ENCODE assay signal across 26 cellular contexts in genomic region chr21:25955646-25956045, GRCh38.
"Had no signal": no experiment of that assay in that cellular context is flagged by ENCODE, and none has a peak within 500 bp of the region (broad histone marks: within the 10 kb centered on the region; RNA-seq: fewer than 3 reads in every experiment).

No MANE protein-coding gene starts in this region.

- H3K27me3 ChIP-seq: gastrocnemius medialis, heart left ventricle, hepatocyte, left lung, neural progenitor cell, right atrium auricular region, sigmoid colon, tibial nerve, upper lobe of left lung had no signal

- H3K4me3 ChIP-seq: gastrocnemius medialis, heart left ventricle, hepatocyte, left lung, mucosa of descending colon, neural progenitor cell, prostate gland, right atrium auricular region, sigmoid colon, thoracic aorta, tibial nerve, upper lobe of left lung had no signal

- H3K27ac Mint-ChIP-seq: mesothelial cell of epicardium; natural killer cell treated with Interleukin-12 subunit alpha and Interleukin-12 subunit beta and Interleukin-15 and Interleukin-18, amount 100 ng/mL, for 72 hours; neural progenitor cell; stimulated activated naive B cell treated with anti-CD40 and anti-IgM and Interleukin-4, amounts not matched to agents 10 μg/mL and 1 μg/mL and 100 μg/mL, for 72 hours; stimulated activated naive CD8-positive, alpha-beta T cell treated with anti-CD3 and anti-CD28 coated beads, Interleukin-15, Interleukin-2, amounts not matched to agents 100 ng/mL and 50 ng/mL, for 24 hours had no signal

- H3K36me3 ChIP-seq: gastrocnemius medialis, prostate gland, thoracic aorta had no signal

- H3K36me3 Mint-ChIP-seq: natural killer cell treated with Interleukin-12 subunit alpha and Interleukin-12 subunit beta and Interleukin-15 and Interleukin-18, amount 100 ng/mL, for 72 hours had no signal

- DNase-seq: cortex of kidney; foreskin fibroblast; gastrocnemius medialis; heart left ventricle; left cardiac atrium; left lung; mesenchymal stem cell; mucosa of descending colon; naive B cell; nucleus accumbens; sigmoid colon; stimulated activated CD4-positive, alpha-beta T cell treated with anti-CD3 and anti-CD28 coated beads, Interleukin-15, amount 100 ng/mL, for 24 hours; stimulated activated CD4-positive, alpha-beta T cell treated with anti-CD3 and anti-CD28 coated beads, Interleukin-2, amount 100 ng/mL, for 48 hours; stimulated activated naive B cell treated with anti-CD40 and anti-IgM and Interleukin-4, amounts not matched to agents 10 μg/mL and 1 μg/mL and 100 μg/mL, for 72 hours; upper lobe of left lung had no signal

- H3K9me3 Mint-ChIP-seq: mesothelial cell of epicardium; naive B cell; natural killer cell treated with Interleukin-12 subunit alpha and Interleukin-12 subunit beta and Interleukin-15 and Interleukin-18, amount 100 ng/mL, for 72 hours; neural progenitor cell; stimulated activated naive B cell treated with anti-CD40 and anti-IgM and Interleukin-4, amounts not matched to agents 10 μg/mL and 1 μg/mL and 100 μg/mL, for 72 hours; stimulated activated naive CD8-positive, alpha-beta T cell treated with anti-CD3 and anti-CD28 coated beads, Interleukin-15, Interleukin-2, amounts not matched to agents 100 ng/mL and 50 ng/mL, for 24 hours had no signal

- H3K27me3 Mint-ChIP-seq: naive B cell; natural killer cell treated with Interleukin-12 subunit alpha and Interleukin-12 subunit beta and Interleukin-15 and Interleukin-18, amount 100 ng/mL, for 72 hours; stimulated activated naive B cell treated with anti-CD40 and anti-IgM and Interleukin-4, amounts not matched to agents 10 μg/mL and 1 μg/mL and 100 μg/mL, for 72 hours; stimulated activated naive CD8-positive, alpha-beta T cell treated with anti-CD3 and anti-CD28 coated beads, Interleukin-15, Interleukin-2, amounts not matched to agents 100 ng/mL and 50 ng/mL, for 24 hours had no signal

- ATAC-seq: esophagus mucosa; gastrocnemius medialis; heart left ventricle; left cardiac atrium; left lung; mucosa of descending colon; natural killer cell treated with Interleukin-12 subunit alpha and Interleukin-12 subunit beta and Interleukin-15 and Interleukin-18, amount 100 ng/mL, for 72 hours; stimulated activated naive B cell treated with anti-CD40 and anti-IgM and Interleukin-4, amounts not matched to agents 10 μg/mL and 1 μg/mL and 100 μg/mL, for 72 hours had no signal

- H3K4me3 Mint-ChIP-seq: mesothelial cell of epicardium; naive B cell; natural killer cell treated with Interleukin-12 subunit alpha and Interleukin-12 subunit beta and Interleukin-15 and Interleukin-18, amount 100 ng/mL, for 72 hours; neural progenitor cell; stimulated activated naive B cell treated with anti-CD40 and anti-IgM and Interleukin-4, amounts not matched to agents 10 μg/mL and 1 μg/mL and 100 μg/mL, for 72 hours; stimulated activated naive CD8-positive, alpha-beta T cell treated with anti-CD3 and anti-CD28 coated beads, Interleukin-15, Interleukin-2, amounts not matched to agents 100 ng/mL and 50 ng/mL, for 24 hours had no signal

- FAIRE-seq: urothelium cell line had no signal
